Comparison of ENCODE assay signal across 20 cellular contexts in the genomic region with DNA sequence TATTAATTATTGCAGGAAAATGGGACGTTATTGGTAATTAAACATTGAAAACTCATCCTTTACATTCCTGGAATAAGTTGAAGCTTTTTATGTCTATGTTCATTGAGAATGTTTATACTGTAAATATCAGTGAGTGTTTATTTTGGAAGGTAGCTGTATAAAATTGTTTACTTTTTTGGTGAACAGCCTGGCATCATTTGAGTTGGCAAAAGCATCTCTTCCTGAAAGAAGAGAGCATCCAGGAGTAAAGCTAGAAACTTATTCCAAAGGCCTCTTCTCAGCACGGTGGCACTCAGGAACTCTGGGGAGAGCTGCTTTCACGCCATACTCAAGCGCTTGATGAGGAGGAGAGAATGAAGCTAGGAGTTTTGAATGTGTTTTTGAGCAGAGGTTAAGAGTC.
"Had no signal": no experiment of that assay in that cellular context is flagged by ENCODE, and none has a peak within 500 bp of the region (broad histone marks: within the 10 kb centered on the region; RNA-seq: fewer than 3 reads in every experiment).

No MANE protein-coding gene starts in this region.

- H3K4me3 ChIP-seq: ascending aorta, breast epithelium, gastrocnemius medialis, right atrium auricular region, thyroid gland had no signal

- H3K27me3 ChIP-seq: ascending aorta, breast epithelium, gastrocnemius medialis, right atrium auricular region, thyroid gland had no signal

- H3K9me3 ChIP-seq: ascending aorta, breast epithelium, gastrocnemius medialis, right atrium auricular region, thyroid gland had no signal

- DNase-seq: activated CD4-positive, alpha-beta T cell treated with anti-CD3 and anti-CD28 coated beads for 48 hours; activated CD4-positive, CD25-positive, alpha-beta regulatory T cell; activated CD8-positive, alpha-beta memory T cell treated with anti-CD3 and anti-CD28 coated beads, Interleukin-2, amount 50 U/mL, for 4 hours; activated naive CD4-positive, alpha-beta T cell treated with anti-CD3 and anti-CD28 coated beads, Interleukin-2, amount 10 ng/mL, durations not matched to agents 7 days and 5 days; activated naive CD8-positive, alpha-beta T cell treated with anti-CD3 and anti-CD28 coated beads, Interleukin-2, amount 50 U/mL, for 24 hours; activated T-cell treated with anti-CD3 and anti-CD28 coated beads, Interleukin-2, amount 50 U/mL, for 4 hours; cortex of kidney; effector CD4-positive, alpha-beta T cell; gastrocnemius medialis; head of caudate nucleus; kidney; left ventricle myocardium superior; stimulated activated CD4-positive, alpha-beta T cell treated with anti-CD3 and anti-CD28 coated beads, Interleukin-12 subunit alpha, Interleukin-12 subunit beta, amount 100 ng/mL, for 4 hours; stimulated activated CD4-positive, alpha-beta T cell treated with anti-CD3 and anti-CD28 coated beads, Interleukin-1b, Interleukin-23, amount 100 ng/mL, for 48 hours; stimulated activated CD8-positive, alpha-beta memory T cell treated with anti-CD3 and anti-CD28 coated beads, Interleukin-4, amount 100 ng/mL, for 48 hours; stimulated activated naive CD4-positive, alpha-beta T cell; thyroid gland had no signal

- H3K36me3 ChIP-seq: breast epithelium had no signal

- H3K27ac ChIP-seq: ascending aorta, breast epithelium, gastrocnemius medialis, right atrium auricular region, thyroid gland had no signal

- H3K4me1 ChIP-seq: breast epithelium, gastrocnemius medialis had no signal
